ENCODE assay signal across 8 cellular contexts in genomic region chr5:100852988-100853449, GRCh38. TPM values are rescaled to one million over a fixed set of nuclear protein-coding genes. Genes with fewer than 3 reads are reported as not detected.
A peak's percentile ranks its signal among the peaks of the same experiment; 100 is the strongest.
DNase-seq lines count a peak whose midpoint lies in the region; ATAC-seq and TF ChIP-seq lines count a peak whose summit lies in the region.

No MANE protein-coding gene starts in this region.

- H4K5ac ChIP-seq in mesendoderm (ENCODE audit: low read length) = no peak overlapping the region

- no peaks in the 10 kb centered on the region for H3K9me2 ChIP-seq in Karpas-422 (replicated peaks; ENCODE audit: insufficient read depth, low read length)

- H3K27ac ChIP-seq in Karpas-422 (ENCODE audit: low read length) (peak overlapping the region; percentile 96), mesendoderm (ENCODE audit: low read depth, low read length) (no peak overlapping the region), right atrium auricular region (no peak overlapping the region)

- no peak overlapping the region for H2AK5ac ChIP-seq in mesendoderm (ENCODE audit: low read length)

- H3K4me1 ChIP-seq in Karpas-422 (ENCODE audit: low read length) (peaks cover 66% of the 10 kb centered on the region), mesendoderm (ENCODE audit: control insufficient read depth, low read depth, low read length) (no peaks in the 10 kb centered on the region), right atrium auricular region (no peaks in the 10 kb centered on the region)

- H3K79me1 ChIP-seq in mesendoderm (ENCODE audit: low read length) = no peaks in the 10 kb centered on the region

- no peak overlapping the region for H4K8ac ChIP-seq in mesendoderm (ENCODE audit: low read depth, low read length)

- DNase-seq in Karpas-422 (peak; percentile 92), mesendoderm (no peak), islet precursor cell (no peak), NCI-H2029 treated with DMSO at 0.1 percent for 48 hours (lab: John Stamatoyannopoulos, UW) (no peak), right atrium auricular region (ENCODE audit: low spot score) (no peak), NCI-H345 (lab: John Stamatoyannopoulos, UW) (no peak)

- H3K4me2 ChIP-seq in Karpas-422 (ENCODE audit: low read depth, low read length, poor library complexity, severe bottlenecking) (peak overlapping the region; percentile 71), mesendoderm (ENCODE audit: low read length) (no peak overlapping the region)

- H3K4ac ChIP-seq in mesendoderm (ENCODE audit: low read depth, low read length) = no peak overlapping the region

- no peak overlapping the region for H3K56ac ChIP-seq in mesendoderm (ENCODE audit: low read length)

- no CpG with 5 or more reads among the region's 3 CpGs for WGBS in mesendoderm (ENCODE audit: extremely low coverage, insufficient coverage, low lambda C conversion rate)

- H3K18ac ChIP-seq in mesendoderm (ENCODE audit: low read length) = no peak overlapping the region

- no peak overlapping the region for H2BK5ac ChIP-seq in mesendoderm (ENCODE audit: low read length)

- H3K36me3 ChIP-seq in Karpas-422 (ENCODE audit: insufficient read depth, low read length) (no peaks in the 10 kb centered on the region), mesendoderm (ENCODE audit: control insufficient read depth, insufficient read depth, low read length) (peaks cover 2% of the 10 kb centered on the region), right atrium auricular region (no peaks in the 10 kb centered on the region)

- H3K79me2 ChIP-seq in Karpas-422 (ENCODE audit: low read length) (no peaks in the 10 kb centered on the region), mesendoderm (ENCODE audit: control insufficient read depth, insufficient read depth, low read length) (no peaks in the 10 kb centered on the region)

- H3K4me3 ChIP-seq in Karpas-422 (ENCODE audit: low read length) (peak overlapping the region; percentile 33), mesendoderm (ENCODE audit: low read length) (no peak overlapping the region), right atrium auricular region (no peak overlapping the region)

- H3K23ac ChIP-seq in mesendoderm (ENCODE audit: low read length) = no peak overlapping the region

- H3K27me3 ChIP-seq in Karpas-422 (ENCODE audit: low read length) = no peaks in the 10 kb centered on the region
- no peaks in the 10 kb centered on the region for H3K27me3 ChIP-seq in mesendoderm (ENCODE audit: insufficient read depth, low read length, poor library complexity)
- no peaks in the 10 kb centered on the region for H3K27me3 ChIP-seq in right atrium auricular region

- no peak for TF ChIP-seq CTCF in right atrium auricular region (IDR thresholded peaks at IDR 0.05)

- no peaks in the 10 kb centered on the region for H4K20me1 ChIP-seq in Karpas-422 (ENCODE audit: insufficient read depth, low read depth, low read length)

- no peak overlapping the region for H2AFZ ChIP-seq in Karpas-422 (ENCODE audit: low read length)

- H3K9ac ChIP-seq in Karpas-422 (ENCODE audit: low read length) = peak overlapping the region; percentile 51
- no peak overlapping the region for H3K9ac ChIP-seq in mesendoderm (ENCODE audit: low read length)

- ATAC-seq in GM18520 (IDR thresholded peaks at IDR 0.05; ENCODE audit: unreplicated experiment) = peak; percentile 95
- ATAC-seq in GM21786 (IDR thresholded peaks at IDR 0.05; ENCODE audit: unreplicated experiment) = peak; percentile 91

- H2BK15ac ChIP-seq in mesendoderm (replicated peaks; ENCODE audit: low read depth) = peak overlapping the region; percentile 74

- H3K9me3 ChIP-seq in Karpas-422 (ENCODE audit: low read length) (no peaks in the 10 kb centered on the region), right atrium auricular region (no peaks in the 10 kb centered on the region)

- no peak overlapping the region for H2BK120ac ChIP-seq in mesendoderm (ENCODE audit: low read depth, low read length)

RNA-seq across cellular contexts. Expression of gene ST8SIA4, which starts 50.1 kb away (rescaled TPM):
- total RNA-seq in Karpas-422 (2014; rRNA removed; shearing (Covaris generic); ENCODE audit: low replicate concordance) = 17.1 and 20.4 TPM in 2 replicates
- 1.9 TPM for polyA plus RNA-seq in mesendoderm (2013, experiment 1 of 2)
- 2.2 TPM for polyA plus RNA-seq in mesendoderm (2013, experiment 2 of 2)
- 1 to 10 TPM; 1.9 to 2.4 TPM for total RNA-seq in right atrium auricular region
